36 cellular contexts compared by ENCODE assay signal in genomic region chr10:129647563-129647962, GRCh38.
DNase-seq lines count a peak whose midpoint lies in the region; ATAC-seq, FAIRE-seq and TF ChIP-seq lines count a peak whose summit lies in the region.
"Had no signal": no experiment of that assay in that cellular context is flagged by ENCODE, and none has a peak within 500 bp of the region (broad histone marks: within the 10 kb centered on the region; RNA-seq: fewer than 3 reads in every experiment).

No MANE protein-coding gene starts in this region.

- no peak overlapping the region for H3K9ac ChIP-seq in SK-N-SH
- H3K9ac ChIP-seq in H1 (replicated peaks in 1 of 4; ENCODE audit: extremely low read depth in 1 of 4, low read depth in 3 of 4, low read length in 3 of 4), result no peak overlapping the region
- no peak overlapping the region for H3K9ac ChIP-seq in neural cell (ENCODE audit: low read length)
- H3K9ac ChIP-seq: BLaER1; BLaER1 treated with 17β-estradiol and CSF1 and Interleukin-3, amounts not matched to agents 10 nM and 100 nM had no signal

- H3K4me3 Mint-ChIP-seq in activated CD4-positive, alpha-beta memory T cell treated with anti-CD3 and anti-CD28 coated beads, Interleukin-2, amount 10 ng/mL, durations not matched to agents 7 days and 5 days, result no peak overlapping the region
- no peak overlapping the region for H3K4me3 Mint-ChIP-seq in activated naive CD8-positive, alpha-beta T cell treated with anti-CD3 and anti-CD28 coated beads, Interleukin-2, amount 50 U/mL, for 24 hours
- H3K4me3 Mint-ChIP-seq: B cell; CD14-positive monocyte; CD4-positive, alpha-beta memory T cell; CD4-positive, alpha-beta T cell; CD4-positive, CD25-positive, alpha-beta regulatory T cell; CD8-positive, alpha-beta memory T cell; CD8-positive, alpha-beta T cell had no signal

- H4K91ac ChIP-seq in H1 (replicated peaks; ENCODE audit: insufficient read length, low read length), result no peak overlapping the region

- CTCF ChIA-PET in SK-N-SH (lab: Yijun Ruan, JAX) (interaction anchor here (1.4 kb wide), 1 partner anchor 53 kb away, joined by 3 read pairs; no protein-coding TSS in a partner anchor), A549 (lab: Yijun Ruan, JAX) (no interaction called here), H1 (lab: Charles Lee; ENCODE audit: partially characterized antibody) (interaction anchor here (0.7 to 5.7 kb wide), 5 partner anchors 8 to 305 kb away, joined by 3 to 38 read pairs (median 3); no protein-coding TSS in a partner anchor)
- CTCF ChIA-PET in activated CD4-positive, alpha-beta memory T cell treated with anti-CD3 and anti-CD28 coated beads, Interleukin-2, amount 10 ng/mL, durations not matched to agents 7 days and 5 days (lab: Charles Lee), result no interaction called here

- TF ChIP-seq POLR2A in A549 (IDR thresholded peaks at IDR 0.05; ENCODE audit: low read length) (no peak), H1 (IDR thresholded peaks at IDR 0.05; ENCODE audit: control extremely low read depth in 1 of 2, low read depth in 2 of 2, low read length in 2 of 2) (no peak)

- H3K4me3 ChIP-seq in SK-N-SH (ENCODE audit: low read depth in 2 of 2, low read length in 1 of 2), result no peak overlapping the region
- H3K4me3 ChIP-seq in A549, result no peak overlapping the region
- H3K4me3 ChIP-seq in H1 (ENCODE audit: extremely low read depth in 1 of 4, insufficient read depth in 2 of 4, low read depth in 3 of 4, low read length in 4 of 4), result no peak overlapping the region
- peak overlapping the region; percentile 13 for H3K4me3 ChIP-seq in neural cell (ENCODE audit: low read length)
- H3K4me3 ChIP-seq: BLaER1; BLaER1 treated with 17β-estradiol and CSF1 and Interleukin-3, amounts not matched to agents 10 nM and 100 nM had no signal

- H3K36me3 ChIP-seq in SK-N-SH (replicated peaks in 1 of 2; ENCODE audit: control insufficient read depth in 1 of 2, insufficient read depth in 2 of 2, low read length in 1 of 2) (no peaks in the 10 kb centered on the region), H1 (ENCODE audit: control insufficient read depth in 2 of 4, insufficient read depth in 4 of 4, low read length in 3 of 4) (no peaks in the 10 kb centered on the region), neural cell (ENCODE audit: insufficient read depth, low read length) (no peaks in the 10 kb centered on the region)
- H3K36me3 ChIP-seq: BE2C had no signal

- no peaks in the 10 kb centered on the region; a peak in 1 of 4 replicates for H3K4me1 ChIP-seq in SK-N-SH (ENCODE audit: control insufficient read depth in 1 of 2, insufficient read depth in 2 of 2, low read depth in 1 of 2, low read length in 1 of 2)
- no peaks in the 10 kb centered on the region for H3K4me1 ChIP-seq in A549
- H3K4me1 ChIP-seq in H1 (replicated peaks in 1 of 4; ENCODE audit: control insufficient read depth in 3 of 4, insufficient read depth in 4 of 4, low read length in 3 of 4), result no peaks in the 10 kb centered on the region; a peak in 1 of 7 replicates
- H3K4me1 ChIP-seq: BE2C had no signal

- no peak overlapping the region for H3K18ac ChIP-seq in H1 (ENCODE audit: extremely low read depth, low read length)

- H2BK5ac ChIP-seq in H1 (ENCODE audit: low read depth, low read length), result no peak overlapping the region

- H3K79me1 ChIP-seq in H1 (ENCODE audit: low read depth, low read length), result no peaks in the 10 kb centered on the region

- H2BK120ac ChIP-seq in H1 (replicated peaks; ENCODE audit: low read depth, low read length), result no peak overlapping the region

- H3K9me3 ChIP-seq in SK-N-SH (no peaks in the 10 kb centered on the region), A549 (no peaks in the 10 kb centered on the region), H1 (ENCODE audit: insufficient read depth in 2 of 2, low read depth in 1 of 2, low read length in 1 of 2) (no peaks in the 10 kb centered on the region), neural cell (ENCODE audit: low read length) (no peaks in the 10 kb centered on the region)
- H3K9me3 ChIP-seq: BE2C; BLaER1; BLaER1 treated with 17β-estradiol and CSF1 and Interleukin-3, amounts not matched to agents 10 nM and 100 nM; Caco-2 had no signal

- no peak overlapping the region for H3K27ac Mint-ChIP-seq in activated CD4-positive, alpha-beta memory T cell treated with anti-CD3 and anti-CD28 coated beads, Interleukin-2, amount 10 ng/mL, durations not matched to agents 7 days and 5 days
- H3K27ac Mint-ChIP-seq in activated naive CD8-positive, alpha-beta T cell treated with anti-CD3 and anti-CD28 coated beads, Interleukin-2, amount 50 U/mL, for 24 hours, result no peak overlapping the region
- H3K27ac Mint-ChIP-seq: B cell; CD4-positive, alpha-beta memory T cell; CD4-positive, alpha-beta T cell; CD4-positive, CD25-positive, alpha-beta regulatory T cell; CD8-positive, alpha-beta memory T cell; CD8-positive, alpha-beta T cell had no signal

- TF ChIP-seq EP300 in SK-N-SH (IDR thresholded peaks at IDR 0.05; ENCODE audit: borderline replicate concordance in 1 of 2, low read depth in 1 of 2, low read length in 1 of 2) (no peak), A549 (IDR thresholded peaks at IDR 0.05) (no peak), H1 (IDR thresholded peaks at IDR 0.05; ENCODE audit: borderline replicate concordance in 1 of 2, low read depth in 2 of 2, low read length in 2 of 2) (no peak), neural cell (conservative IDR thresholded peaks at IDR 0.05; ENCODE audit: poor library complexity, severe bottlenecking) (no peak)

- H3K27me3 ChIP-seq in SK-N-SH (ENCODE audit: insufficient read depth) (no peaks in the 10 kb centered on the region), H1 (replicated peaks in 1 of 4; ENCODE audit: control insufficient read depth in 3 of 4, extremely low read depth in 1 of 4, insufficient read depth in 3 of 4, low read length in 3 of 4) (no peaks in the 10 kb centered on the region), neural cell (ENCODE audit: insufficient read depth, low read depth, low read length) (no peaks in the 10 kb centered on the region)
- H3K27me3 ChIP-seq: BE2C; BLaER1; BLaER1 treated with 17β-estradiol and CSF1 and Interleukin-3, amounts not matched to agents 10 nM and 100 nM had no signal

- POLR2A ChIA-PET in SK-N-SH (lab: Yijun Ruan, JAX) (no interaction called here), A549 (lab: Yijun Ruan, JAX) (no interaction called here), H1 (lab: Charles Lee; ENCODE audit: partially characterized antibody) (no interaction called here)
- POLR2A ChIA-PET in activated CD4-positive, alpha-beta memory T cell treated with anti-CD3 and anti-CD28 coated beads, Interleukin-2, amount 10 ng/mL, durations not matched to agents 7 days and 5 days (lab: Charles Lee), result no interaction called here

- H3K4me2 ChIP-seq in SK-N-SH (no peak overlapping the region), A549 (no peak overlapping the region), H1 (ENCODE audit: insufficient read depth in 1 of 2, low read depth in 2 of 2, low read length in 2 of 2) (no peak overlapping the region), neural cell (ENCODE audit: low read length) (no peak overlapping the region)
- H3K4me2 ChIP-seq: BLaER1; BLaER1 treated with 17β-estradiol and CSF1 and Interleukin-3, amounts not matched to agents 10 nM and 100 nM had no signal

- FAIRE-seq in A549 (lab: Jason Lieb, UNC), result no peak
- FAIRE-seq in H1 (lab: Jason Lieb, UNC), result no peak
- FAIRE-seq in urothelium cell line (lab: Jason Lieb, UNC), result no peak
- FAIRE-seq: A204.1, D721Med had no signal

- H4K5ac ChIP-seq in H1 (ENCODE audit: insufficient read length, low read depth, low read length), result no peak overlapping the region

- H3K36me3 Mint-ChIP-seq in activated CD4-positive, alpha-beta memory T cell treated with anti-CD3 and anti-CD28 coated beads, Interleukin-2, amount 10 ng/mL, durations not matched to agents 7 days and 5 days (ENCODE audit: low read depth), result no peaks in the 10 kb centered on the region
- H3K36me3 Mint-ChIP-seq in activated naive CD8-positive, alpha-beta T cell treated with anti-CD3 and anti-CD28 coated beads, Interleukin-2, amount 50 U/mL, for 24 hours (ENCODE audit: low read depth), result peaks cover 3% of the 10 kb centered on the region

- no peaks in the 10 kb centered on the region for H3K27me3 Mint-ChIP-seq in activated CD4-positive, alpha-beta memory T cell treated with anti-CD3 and anti-CD28 coated beads, Interleukin-2, amount 10 ng/mL, durations not matched to agents 7 days and 5 days
- H3K27me3 Mint-ChIP-seq in activated naive CD8-positive, alpha-beta T cell treated with anti-CD3 and anti-CD28 coated beads, Interleukin-2, amount 50 U/mL, for 24 hours, result no peaks in the 10 kb centered on the region
- H3K27me3 Mint-ChIP-seq: B cell; CD4-positive, alpha-beta memory T cell; CD4-positive, alpha-beta T cell; CD4-positive, CD25-positive, alpha-beta regulatory T cell; CD8-positive, alpha-beta memory T cell had no signal

- H3K23ac ChIP-seq in H1 (ENCODE audit: insufficient read length), result no peak overlapping the region

- no peak overlapping the region for H3K56ac ChIP-seq in H1 (replicated peaks; ENCODE audit: insufficient read length, low read depth, low read length)

- no peak overlapping the region for H2AK5ac ChIP-seq in H1 (ENCODE audit: low read depth, low read length)

- no peaks in the 10 kb centered on the region for H3K23me2 ChIP-seq in H1 (ENCODE audit: low read depth, low read length)

- H2BK12ac ChIP-seq in H1 (ENCODE audit: low read depth, low read length), result no peak overlapping the region

- H3K4me1 Mint-ChIP-seq in activated CD4-positive, alpha-beta memory T cell treated with anti-CD3 and anti-CD28 coated beads, Interleukin-2, amount 10 ng/mL, durations not matched to agents 7 days and 5 days, result no peaks in the 10 kb centered on the region
- H3K4me1 Mint-ChIP-seq in activated naive CD8-positive, alpha-beta T cell treated with anti-CD3 and anti-CD28 coated beads, Interleukin-2, amount 50 U/mL, for 24 hours, result no peaks in the 10 kb centered on the region
- H3K4me1 Mint-ChIP-seq: CD14-positive monocyte; CD8-positive, alpha-beta memory T cell had no signal

- H4K8ac ChIP-seq in H1 (ENCODE audit: extremely low read depth, insufficient read depth, low read length), result no peak overlapping the region

- no peak for TF ChIP-seq CTCF in SK-N-SH (IDR thresholded peaks at IDR 0.05)
- TF ChIP-seq CTCF in A549 (IDR thresholded peaks at IDR 0.05), result no peak
- no peak for TF ChIP-seq CTCF in H1 (IDR thresholded peaks at IDR 0.05; ENCODE audit: control extremely low read depth in 1 of 3, insufficient read depth in 1 of 3, low read depth in 1 of 3, low read length in 3 of 3)
- TF ChIP-seq CTCF in neural cell (IDR thresholded peaks at IDR 0.05; ENCODE audit: poor library complexity, severe bottlenecking), result no peak

- no peak for ATAC-seq in SK-N-SH treated with all-trans-retinoic acid at 6 μM for 48 hours
- ATAC-seq in A549, result no peak
- no peak for ATAC-seq in activated naive CD8-positive, alpha-beta T cell treated with anti-CD3 and anti-CD28 coated beads, Interleukin-2, amount 50 U/mL, for 24 hours
- ATAC-seq: CD8-positive, alpha-beta T cell had no signal

- H3F3A ChIP-seq in SK-N-SH (replicated peaks; ENCODE audit: insufficient read depth), result no peaks in the 10 kb centered on the region
- H3F3A ChIP-seq in neural cell (ENCODE audit: insufficient read depth, low read length, poor library complexity, severe bottlenecking), result no peaks in the 10 kb centered on the region

- H4K20me1 ChIP-seq in SK-N-SH (ENCODE audit: insufficient read depth) (no peaks in the 10 kb centered on the region), H1 (replicated peaks in 1 of 2; ENCODE audit: control insufficient read depth in 1 of 2, insufficient read depth in 2 of 2, low read length in 2 of 2) (no peaks in the 10 kb centered on the region), neural cell (ENCODE audit: insufficient read depth) (no peaks in the 10 kb centered on the region)

- H3K14ac ChIP-seq in H1 (ENCODE audit: insufficient read length), result no peak overlapping the region

- H2BK20ac ChIP-seq in H1 (ENCODE audit: low read length), result no peak overlapping the region

- no peaks in the 10 kb centered on the region for H3K9me2 ChIP-seq in SK-N-SH
- no peaks in the 10 kb centered on the region for H3K9me2 ChIP-seq in neural cell (ENCODE audit: insufficient read depth, low read length)

- no peak overlapping the region for H3K27ac ChIP-seq in SK-N-SH (ENCODE audit: low read depth in 2 of 2, low read length in 1 of 2)
- no peak overlapping the region for H3K27ac ChIP-seq in A549
- H3K27ac ChIP-seq in H1 (ENCODE audit: low read depth, low read length), result no peak overlapping the region
- H3K27ac ChIP-seq in neural cell (ENCODE audit: low read length), result no peak overlapping the region
- H3K27ac ChIP-seq: 22Rv1; BLaER1; BLaER1 treated with 17β-estradiol and CSF1 and Interleukin-3, amounts not matched to agents 10 nM and 100 nM; C4-2B had no signal

- no peak for DNase-seq in SK-N-SH
- DNase-seq in A549 (ENCODE audit: low read depth in 1 of 2, low spot score in 1 of 2), result no peak
- DNase-seq in H1 (ENCODE audit: low read depth in 1 of 2, low spot score in 2 of 2), result no peak
- no peak for DNase-seq in activated CD4-positive, alpha-beta memory T cell treated with anti-CD3 and anti-CD28 coated beads, Interleukin-2, amount 10 ng/mL, durations not matched to agents 7 days and 5 days
- no peak for DNase-seq in activated naive CD8-positive, alpha-beta T cell treated with anti-CD3 and anti-CD28 coated beads, Interleukin-2, amount 50 U/mL, for 24 hours
- no peak for DNase-seq in urothelium cell line (ENCODE audit: low spot score)
- DNase-seq: 8988T; ACHN; AML-193; BE2C; C1 segment of cervical spinal cord; Caco-2; Calu3; CD4-positive, alpha-beta memory T cell; CD4-positive, alpha-beta T cell; CD4-positive, CD25-positive, alpha-beta regulatory T cell; CD8-positive, alpha-beta memory T cell; CD8-positive, alpha-beta T cell; COR-L47; DMS 273 treated with DMSO at 0.1 percent for 48 hours; DMS153; DMS53; DMS79; DMS79 treated with DMSO at 0.1 percent for 48 hours; DND-41; EL had no signal

- H3K4ac ChIP-seq in H1 (replicated peaks; ENCODE audit: insufficient read length, low read depth, low read length), result no peak overlapping the region

- WGBS in SK-N-SH (ENCODE audit: low lambda C conversion rate), result 46% methylated on average over 4 of the region's 4 CpGs
- 32% methylated on average over 4 of the region's 4 CpGs for WGBS in A549 (ENCODE audit: missing lambda C conversion rate)
- 90% methylated on average over 4 of the region's 4 CpGs; no CpG with 5 or more reads in 1 of the 2 experiments for WGBS in H1 (ENCODE audit: extremely low coverage in 1 of 2, insufficient coverage in 1 of 2, insufficient read length in 1 of 2, insufficient replicate concordance in 2 of 2, low coverage in 1 of 2, low lambda C conversion rate in 2 of 2, missing lambda C conversion rate in 1 of 2), 2 experiments

- H2BK15ac ChIP-seq in H1 (ENCODE audit: low read length), result no peak overlapping the region

- peaks cover 5% of the 10 kb centered on the region for H3K9me3 Mint-ChIP-seq in activated CD4-positive, alpha-beta memory T cell treated with anti-CD3 and anti-CD28 coated beads, Interleukin-2, amount 10 ng/mL, durations not matched to agents 7 days and 5 days
- H3K9me3 Mint-ChIP-seq in activated naive CD8-positive, alpha-beta T cell treated with anti-CD3 and anti-CD28 coated beads, Interleukin-2, amount 50 U/mL, for 24 hours, result no peaks in the 10 kb centered on the region
- H3K9me3 Mint-ChIP-seq: CD4-positive, alpha-beta T cell; CD8-positive, alpha-beta T cell had no signal

- H2AFZ ChIP-seq in SK-N-SH (ENCODE audit: low read depth) (no peak overlapping the region), H1 (ENCODE audit: low read length) (no peak overlapping the region), neural cell (ENCODE audit: low read depth, low read length) (no peak overlapping the region)

- no peak for TF ChIP-seq RAD21 in SK-N-SH (IDR thresholded peaks at IDR 0.05; ENCODE audit: low read length)
- no peak for TF ChIP-seq RAD21 in A549 (conservative IDR thresholded peaks at IDR 0.05 in 1 of 2, IDR thresholded peaks at IDR 0.05 in 1 of 2)
- TF ChIP-seq RAD21 in H1 (IDR thresholded peaks at IDR 0.05 in 1 of 2, conservative IDR thresholded peaks at IDR 0.05 in 1 of 2; ENCODE audit: low read depth in 2 of 2, low read length in 2 of 2), result no peak
- TF ChIP-seq RAD21 in neural cell (conservative IDR thresholded peaks at IDR 0.05), result no peak

- H3K79me2 ChIP-seq in SK-N-SH (ENCODE audit: insufficient read depth) (no peaks in the 10 kb centered on the region), H1 (ENCODE audit: control insufficient read depth in 1 of 2, insufficient read depth in 2 of 2, low read length in 2 of 2) (no peaks in the 10 kb centered on the region), neural cell (replicated peaks; ENCODE audit: insufficient read depth, low read length) (no peaks in the 10 kb centered on the region)

Comparison
In these comparisons a context has a peak if more than half of its experiments do, and no peak if none do; other contexts are left out.
1. CTCF ChIA-PET loops: an anchor here in SK-N-SH (1.4 kb wide) and H1 (0.7 to 5.7 kb wide); none called in A549 and activated CD4-positive, alpha-beta memory T cell treated with anti-CD3 and anti-CD28 coated beads, Interleukin-2, amount 10 ng/mL, durations not matched to agents 7 days and 5 days.